Comparison of ENCODE assay signal across 8 cellular contexts in genomic region chr22:36277482-36278291, GRCh38. TPM values are rescaled to one million over a fixed set of nuclear protein-coding genes. Genes with fewer than 3 reads are reported as not detected.
DNase-seq lines count a peak whose midpoint lies in the region; ATAC-seq and TF ChIP-seq lines count a peak whose summit lies in the region.

No MANE protein-coding gene starts in this region.

- DNase-seq in Daoy (ENCODE audit: low read depth) (peak; percentile 77), UCSD-AML1 (lab: John Stamatoyannopoulos, UW; ENCODE audit: unreplicated experiment) (peak; percentile 54), body of pancreas (peak; percentile 64 to 69 (median 66)), inferior parietal cortex (ENCODE audit: extremely low spot score) (peak; percentile 59), NCI-H2107 (lab: John Stamatoyannopoulos, UW) (no peak)
- peak; percentile 72 to 73 for DNase-seq in stimulated activated CD4-positive, alpha-beta T cell treated with anti-CD3 and anti-CD28 coated beads, Interleukin-2, amount 100 ng/mL, for 24 hours

- TF ChIP-seq CTCF in body of pancreas (IDR thresholded peaks at IDR 0.05): peak; percentile 59 to 70 (median 67)

- TF ChIP-seq EP300 in Ishikawa (IDR thresholded peaks at IDR 0.05; ENCODE audit: borderline replicate concordance): no peak

- no peaks in the 10 kb centered on the region for H3K27me3 ChIP-seq in body of pancreas

- H3K4me1 ChIP-seq in body of pancreas: peaks cover 9% of the 10 kb centered on the region

- TF ChIP-seq RAD21 in Ishikawa (IDR thresholded peaks at IDR 0.05; ENCODE audit: low read depth): peak; percentile 57

- WGBS in body of pancreas, 2 donors: 22 to 30% methylated on average over 11 to 18 of the region's 18 CpGs

- ATAC-seq in body of pancreas: peak; percentile 85
- ATAC-seq in HG03097 (IDR thresholded peaks at IDR 0.05; ENCODE audit: low FRiP score, unreplicated experiment): no peak

- no peak overlapping the region for H3K4me3 ChIP-seq in body of pancreas

- TF ChIP-seq POLR2A in body of pancreas (IDR thresholded peaks at IDR 0.05): no peak

- peaks cover 16 to 17% of the 10 kb centered on the region in 2 donors for H3K36me3 ChIP-seq in body of pancreas (replicated peaks in 1 of 2; ENCODE audit: insufficient read depth in 1 of 2, low read depth in 2 of 2)

- peak overlapping the region in 1 of 4 donors; percentile 32 for H3K27ac ChIP-seq in body of pancreas

- H3K9me3 ChIP-seq in body of pancreas: no peaks in the 10 kb centered on the region

- intact Hi-C loops in body of pancreas (cut with DNase I): no loop called here

TF ChIP-seq in Ishikawa, 13 proteins besides CTCF, POLR2A, EP300 and RAD21:
- TF ChIP-seq CEBPB (IDR thresholded peaks at IDR 0.05) (no peak), FOXM1 (IDR thresholded peaks at IDR 0.05; ENCODE audit: borderline replicate concordance, low read depth) (no peak), YY1 (IDR thresholded peaks at IDR 0.05; ENCODE audit: low read depth) (no peak), NFIC (IDR thresholded peaks at IDR 0.05) (no peak), REST (IDR thresholded peaks at IDR 0.05; ENCODE audit: low read depth) (no peak), EGR1 (IDR thresholded peaks at IDR 0.05) (no peak), CREB1 (IDR thresholded peaks at IDR 0.05; ENCODE audit: low read depth) (no peak), TEAD4 (IDR thresholded peaks at IDR 0.05) (0 out of 2 replicates have a peak, but pooled peaks have one; percentile 15)
- TF ChIP-seq, protein P1, sequence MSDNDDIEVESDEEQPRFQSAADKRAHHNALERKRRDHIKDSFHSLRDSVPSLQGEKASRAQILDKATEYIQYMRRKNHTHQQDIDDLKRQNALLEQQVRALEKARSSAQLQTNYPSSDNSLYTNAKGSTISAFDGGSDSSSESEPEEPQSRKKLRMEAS (IDR thresholded peaks at IDR 0.05): no peak

RNA-seq across cellular contexts. Expression of gene APOL1, which starts 24.8 kb away (rescaled TPM):
- 15.2 and 20.0 TPM in 2 replicates for total RNA-seq in Daoy (2014; rRNA removed; shearing (Covaris generic))
- total RNA-seq in body of pancreas: 10 to 100 TPM in 1 of 2 donors, 1 to 10 TPM in 1; 5.2 to 11.9 TPM

RNA-seq across cellular contexts. Expression of gene APOL2, which starts 38.4 kb away (rescaled TPM):
- total RNA-seq in Daoy (2014; rRNA removed; shearing (Covaris generic)): 43.7 and 51.4 TPM in 2 replicates
- total RNA-seq in body of pancreas: 10 to 100 TPM; 13.5 to 19.1 TPM
